1 cellular context compared by ENCODE assay signal in genomic region chr20:45971675-45972499, GRCh38.
TF ChIP-seq lines count a peak whose summit lies in the region.

Gene ZNF335 (minus strand): TSS chr20:45972203. CDS start chr20:45971410, 793 bp downstream.

TF ChIP-seq in K562, 482 proteins besides CTCF, POLR2A, EP300 and RAD21 (continued from another document and continues in another):
- no peak for TF ChIP-seq CEBPZ (IDR thresholded peaks at IDR 0.05; ENCODE audit: borderline replicate concordance, low read depth, low read length)
- no peak for TF ChIP-seq RHOXF2B (CRISPR knock-in tag; conservative IDR thresholded peaks at IDR 0.05)
- TF ChIP-seq ZBTB34 (CRISPR knock-in tag; IDR thresholded peaks at IDR 0.05): no peak
- TF ChIP-seq ZNF175 (CRISPR knock-in tag; IDR thresholded peaks at IDR 0.05; ENCODE audit: low read depth): no peak; the same call in none of the 2 replicates
- TF ChIP-seq MXI1 (IDR thresholded peaks at IDR 0.05; ENCODE audit: low read depth, low read length): peak; percentile 15; the same call in 1 of the 2 replicates
- TF ChIP-seq ZNF830 (CRISPR knock-in tag; IDR thresholded peaks at IDR 0.05): no peak
- TF ChIP-seq RNF2 (IDR thresholded peaks at IDR 0.05): peak; percentile 44
- TF ChIP-seq ZC3H4 (CRISPR knock-in tag; IDR thresholded peaks at IDR 0.05; ENCODE audit: borderline replicate concordance): no peak
- no peak for TF ChIP-seq ZNF408 (CRISPR knock-in tag; IDR thresholded peaks at IDR 0.05; ENCODE audit: low read depth)
- no peak for TF ChIP-seq RBM17 (IDR thresholded peaks at IDR 0.05; ENCODE audit: borderline replicate concordance, low read depth, low read length)
- TF ChIP-seq U2AF2 (optimal IDR thresholded peaks at IDR 0.05; ENCODE audit: low read depth, low read length): no peak
- TF ChIP-seq ZNF324 (CRISPR knock-in tag; IDR thresholded peaks at IDR 0.05): peak; percentile 51; the same call in 1 of the 2 replicates
- peak; percentile 97 for TF ChIP-seq VEZF1 (CRISPR knock-in tag; IDR thresholded peaks at IDR 0.05)
- TF ChIP-seq ZNF239 (CRISPR knock-in tag; IDR thresholded peaks at IDR 0.05): no peak
- TF ChIP-seq CHD4 (IDR thresholded peaks at IDR 0.05; ENCODE audit: insufficient read depth, insufficient replicate concordance, low read depth, low read length, poor library complexity, severe bottlenecking): no peak
- TF ChIP-seq TCF7 (IDR thresholded peaks at IDR 0.05; ENCODE audit: borderline replicate concordance): peak; percentile 19; the same call in 1 of the 2 replicates
- TF ChIP-seq DPF2 (IDR thresholded peaks at IDR 0.05): peak; percentile 85
- TF ChIP-seq THAP7 (CRISPR knock-in tag; IDR thresholded peaks at IDR 0.05): no peak
- TF ChIP-seq SNRNP70 (optimal IDR thresholded peaks at IDR 0.05; ENCODE audit: low read depth, low read length): no peak
- TF ChIP-seq MBD2 (IDR thresholded peaks at IDR 0.05; ENCODE audit: borderline replicate concordance, low read depth): peak; percentile 97
- TF ChIP-seq CHCHD3 (CRISPR knock-in tag; IDR thresholded peaks at IDR 0.05): no peak
- no peak for TF ChIP-seq CBX8 (IDR thresholded peaks at IDR 0.05; ENCODE audit: borderline replicate concordance, extremely low read depth, low read depth, low read length, poor library complexity, severe bottlenecking)
- peak; percentile 73 for TF ChIP-seq HES1 (IDR thresholded peaks at IDR 0.05; ENCODE audit: low read depth)
- TF ChIP-seq ZFX (CRISPR knock-in tag; IDR thresholded peaks at IDR 0.05): peak; percentile 91
- no peak for TF ChIP-seq ZNF133 (CRISPR knock-in tag; IDR thresholded peaks at IDR 0.05)
- peak; percentile 93 for TF ChIP-seq ZZZ3 (IDR thresholded peaks at IDR 0.05)
- TF ChIP-seq TBP (optimal IDR thresholded peaks at IDR 0.05; ENCODE audit: low read depth, low read length): peak; percentile 95
- TF ChIP-seq ATF4 (CRISPR knock-in tag; IDR thresholded peaks at IDR 0.05): no peak
- peak; percentile 41; the same call in 1 of the 2 replicates for TF ChIP-seq PKNOX1 (IDR thresholded peaks at IDR 0.05)
- TF ChIP-seq RBBP5 (IDR thresholded peaks at IDR 0.05; ENCODE audit: borderline replicate concordance, insufficient read depth, low read length, poor library complexity, severe bottlenecking): peak; percentile 86
- no peak for TF ChIP-seq PREB (CRISPR knock-in tag; IDR thresholded peaks at IDR 0.05)
- no peak for TF ChIP-seq BRF2 (IDR thresholded peaks at IDR 0.05; ENCODE audit: borderline replicate concordance, insufficient read depth, insufficient read length)
- TF ChIP-seq ZNF76 (CRISPR knock-in tag; IDR thresholded peaks at IDR 0.05; ENCODE audit: borderline replicate concordance): no peak
- peak; percentile 38; the same call in 1 of the 2 replicates for TF ChIP-seq ZNF707 (CRISPR knock-in tag; conservative IDR thresholded peaks at IDR 0.05)
- TF ChIP-seq E2F6 (IDR thresholded peaks at IDR 0.05; ENCODE audit: borderline replicate concordance in 1 of 2, extremely low read depth in 1 of 2, insufficient read depth in 1 of 2, insufficient read length in 1 of 2, low read depth in 1 of 2, low read length in 1 of 2, poor library complexity in 1 of 2, severe bottlenecking in 1 of 2): no peak
- TF ChIP-seq NR0B1 (IDR thresholded peaks at IDR 0.05; ENCODE audit: partially characterized antibody): no peak
- TF ChIP-seq HNRNPUL1 (IDR thresholded peaks at IDR 0.05; ENCODE audit: low read length): no peak
- TF ChIP-seq SRF (CRISPR knock-in tag; IDR thresholded peaks at IDR 0.05): 0 out of 4 replicates have a peak, but pooled peaks of 1 of the 2 experiments have one; percentile 46
- TF ChIP-seq PRDM10 (IDR thresholded peaks at IDR 0.05; ENCODE audit: partially characterized antibody): peak; percentile 100
- peak; percentile 99 for TF ChIP-seq ATF7 (IDR thresholded peaks at IDR 0.05)
